Comparison of ENCODE assay signal across 8 cellular contexts in the genomic region with DNA sequence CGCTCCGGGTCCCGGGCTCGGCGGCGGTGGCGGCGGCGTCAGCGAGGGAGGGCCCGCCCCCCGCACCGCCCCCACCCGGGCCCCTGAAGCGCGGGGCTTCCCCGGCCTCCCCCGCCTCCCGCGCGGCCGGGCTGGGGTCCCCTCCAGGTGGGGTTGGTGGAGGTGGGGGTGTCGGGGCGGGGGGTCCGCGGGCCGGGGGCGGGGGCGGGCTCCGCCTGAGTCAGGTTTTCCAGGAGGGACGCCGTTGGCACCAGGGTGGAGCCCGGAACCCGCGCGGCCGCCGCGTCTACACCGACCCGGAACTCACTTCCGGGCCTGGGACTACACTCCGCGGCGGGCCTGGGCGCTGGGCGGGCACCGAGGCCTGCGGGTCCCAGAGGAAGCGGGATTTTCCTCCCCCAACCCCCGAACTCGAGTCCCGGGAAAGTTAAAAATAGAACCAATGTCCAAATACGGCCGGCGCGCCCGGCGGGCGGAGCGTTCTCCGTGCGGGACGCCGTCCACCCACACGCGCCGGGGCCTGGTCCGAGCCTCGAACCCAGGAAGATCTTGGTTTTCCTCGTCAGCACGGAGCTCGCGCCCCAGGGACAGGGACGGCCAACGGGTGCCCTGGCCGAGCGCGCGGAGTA. TPM values are rescaled to one million over a fixed set of nuclear protein-coding genes. Genes with fewer than 3 reads are reported as not detected.
A peak's percentile ranks its signal among the peaks of the same experiment; 100 is the strongest.
DNase-seq lines count a peak whose midpoint lies in the region; ATAC-seq and TF ChIP-seq lines count a peak whose summit lies in the region.

No MANE protein-coding gene starts in this region.

- TF ChIP-seq CTCF in KMS-11 (conservative IDR thresholded peaks at IDR 0.05; ENCODE audit: low read depth, low read length) (no peak), mesothelial cell of epicardium (IDR thresholded peaks at IDR 0.05; ENCODE audit: unreplicated experiment) (no peak)

- H3K9me3 ChIP-seq in effector memory CD4-positive, alpha-beta T cell (ENCODE audit: control insufficient read depth, low read length): no peaks in the 10 kb centered on the region

- POLR2A ChIA-PET in activated CD4-positive, alpha-beta memory T cell treated with anti-CD3 and anti-CD28 coated beads, Interleukin-2, amount 10 ng/mL, durations not matched to agents 7 days and 5 days (lab: Charles Lee): interaction anchor here (3.9 kb wide), 1 partner anchor 30 kb away, joined by 34 read pairs; the partner anchor contains the start of gene INPP5K

- H3K4me3 Mint-ChIP-seq in activated CD4-positive, alpha-beta memory T cell treated with anti-CD3 and anti-CD28 coated beads, Interleukin-2, amount 10 ng/mL, durations not matched to agents 7 days and 5 days: peak overlapping the region; percentile 73
- H3K4me3 Mint-ChIP-seq in mesothelial cell of epicardium: peak overlapping the region; percentile 68
- peak overlapping the region; percentile 70 to 88 for H3K4me3 Mint-ChIP-seq in stimulated activated naive CD8-positive, alpha-beta T cell treated with anti-CD3 and anti-CD28 coated beads, Interleukin-15, amount 100 ng/mL, for 72 hours

- H2AFZ ChIP-seq in KMS-11 (ENCODE audit: low read depth): peak overlapping the region; percentile 52

- ATAC-seq in stimulated activated naive CD8-positive, alpha-beta T cell treated with anti-CD3 and anti-CD28 coated beads, Interleukin-15, amount 100 ng/mL, for 72 hours: peak; percentile 57
- no peak for ATAC-seq in GM18517 (IDR thresholded peaks at IDR 0.05; ENCODE audit: unreplicated experiment)

- no peaks in the 10 kb centered on the region for H3K27me3 ChIP-seq in KMS-11 (ENCODE audit: insufficient read depth, low read depth)
- H3K27me3 ChIP-seq in effector memory CD4-positive, alpha-beta T cell (replicated peaks; ENCODE audit: control insufficient read depth, insufficient read depth, low read length, poor library complexity, severe bottlenecking): no peaks in the 10 kb centered on the region

- peak overlapping the region; percentile 89 for H3K27ac ChIP-seq in KMS-11
- H3K27ac ChIP-seq in effector memory CD4-positive, alpha-beta T cell (ENCODE audit: insufficient read depth, low read length, poor library complexity, severe bottlenecking): peak overlapping the region; percentile 88

- no peaks in the 10 kb centered on the region for H3K9me3 Mint-ChIP-seq in activated CD4-positive, alpha-beta memory T cell treated with anti-CD3 and anti-CD28 coated beads, Interleukin-2, amount 10 ng/mL, durations not matched to agents 7 days and 5 days
- H3K9me3 Mint-ChIP-seq in mesothelial cell of epicardium: no peaks in the 10 kb centered on the region
- no peaks in the 10 kb centered on the region for H3K9me3 Mint-ChIP-seq in stimulated activated naive CD8-positive, alpha-beta T cell treated with anti-CD3 and anti-CD28 coated beads, Interleukin-15, amount 100 ng/mL, for 72 hours

- DNase-seq in DMS 273 (lab: John Stamatoyannopoulos, UW; ENCODE audit: unreplicated experiment) (peak; percentile 54), DMS 273 treated with DMSO at 0.1 percent for 48 hours (lab: John Stamatoyannopoulos, UW) (no peak), mesothelial cell of epicardium (ENCODE audit: low spot score in 2 of 2, unreplicated experiment in 2 of 2) (peak in 1 of 2 experiments; percentile 69)
- peak; percentile 70 for DNase-seq in activated CD4-positive, alpha-beta memory T cell treated with anti-CD3 and anti-CD28 coated beads, Interleukin-2, amount 10 ng/mL, durations not matched to agents 7 days and 5 days
- peak; percentile 61 to 68 (median 63) for DNase-seq in effector memory CD4-positive, alpha-beta T cell
- peak; percentile 64 to 66 for DNase-seq in stimulated activated naive CD8-positive, alpha-beta T cell treated with anti-CD3 and anti-CD28 coated beads, Interleukin-15, amount 100 ng/mL, for 72 hours

- no peaks in the 10 kb centered on the region for H3K27me3 Mint-ChIP-seq in activated CD4-positive, alpha-beta memory T cell treated with anti-CD3 and anti-CD28 coated beads, Interleukin-2, amount 10 ng/mL, durations not matched to agents 7 days and 5 days
- H3K27me3 Mint-ChIP-seq in mesothelial cell of epicardium (ENCODE audit: low read depth): no peaks in the 10 kb centered on the region
- H3K27me3 Mint-ChIP-seq in stimulated activated naive CD8-positive, alpha-beta T cell treated with anti-CD3 and anti-CD28 coated beads, Interleukin-15, amount 100 ng/mL, for 72 hours: no peaks in the 10 kb centered on the region

- H4K20me1 ChIP-seq in KMS-11 (ENCODE audit: insufficient read depth): no peaks in the 10 kb centered on the region

- peak overlapping the region; percentile 55; the same call in 1 of the 2 replicates for H3K9ac ChIP-seq in KMS-11

- no peak overlapping the region for H3K27ac Mint-ChIP-seq in activated CD4-positive, alpha-beta memory T cell treated with anti-CD3 and anti-CD28 coated beads, Interleukin-2, amount 10 ng/mL, durations not matched to agents 7 days and 5 days
- no peak overlapping the region for H3K27ac Mint-ChIP-seq in mesothelial cell of epicardium
- H3K27ac Mint-ChIP-seq in stimulated activated naive CD8-positive, alpha-beta T cell treated with anti-CD3 and anti-CD28 coated beads, Interleukin-15, amount 100 ng/mL, for 72 hours: no peak overlapping the region

- no peaks in the 10 kb centered on the region for H3K36me3 ChIP-seq in KMS-11 (ENCODE audit: insufficient read depth)
- H3K36me3 ChIP-seq in effector memory CD4-positive, alpha-beta T cell (ENCODE audit: control insufficient read depth, insufficient read depth, low read length): peaks cover 7% of the 10 kb centered on the region

- CTCF ChIA-PET in activated CD4-positive, alpha-beta memory T cell treated with anti-CD3 and anti-CD28 coated beads, Interleukin-2, amount 10 ng/mL, durations not matched to agents 7 days and 5 days (lab: Charles Lee): no interaction called here

- no peak overlapping the region for H3K4me3 ChIP-seq in KMS-11 (IDR thresholded peaks at IDR 0.05; ENCODE audit: insufficient read depth, low read depth, low read length)
- peak overlapping the region; percentile 62 for H3K4me3 ChIP-seq in effector memory CD4-positive, alpha-beta T cell (ENCODE audit: insufficient read depth, low read depth, low read length, poor library complexity, severe bottlenecking)

- H3K4me1 Mint-ChIP-seq in activated CD4-positive, alpha-beta memory T cell treated with anti-CD3 and anti-CD28 coated beads, Interleukin-2, amount 10 ng/mL, durations not matched to agents 7 days and 5 days: peaks cover 43% of the 10 kb centered on the region
- H3K4me1 Mint-ChIP-seq in mesothelial cell of epicardium: peaks cover 31% of the 10 kb centered on the region
- H3K4me1 Mint-ChIP-seq in stimulated activated naive CD8-positive, alpha-beta T cell treated with anti-CD3 and anti-CD28 coated beads, Interleukin-15, amount 100 ng/mL, for 72 hours: peaks cover 43% of the 10 kb centered on the region

- H3K36me3 Mint-ChIP-seq in activated CD4-positive, alpha-beta memory T cell treated with anti-CD3 and anti-CD28 coated beads, Interleukin-2, amount 10 ng/mL, durations not matched to agents 7 days and 5 days (ENCODE audit: low read depth): peaks cover 24% of the 10 kb centered on the region
- H3K36me3 Mint-ChIP-seq in mesothelial cell of epicardium: peaks cover 17% of the 10 kb centered on the region

- H3K79me2 ChIP-seq in KMS-11 (ENCODE audit: insufficient read depth, low read depth): no peaks in the 10 kb centered on the region

- peak overlapping the region; percentile 74; the same call in 1 of the 2 replicates for H3K4me2 ChIP-seq in KMS-11

- peaks cover 26% of the 10 kb centered on the region for H3K4me1 ChIP-seq in KMS-11 (ENCODE audit: low read depth, poor library complexity, severe bottlenecking)
- peaks cover 35% of the 10 kb centered on the region for H3K4me1 ChIP-seq in effector memory CD4-positive, alpha-beta T cell (ENCODE audit: control insufficient read depth, insufficient read depth, low read length, poor library complexity, severe bottlenecking)

RNA-seq across cellular contexts. Expression of gene MYO1C, which starts 6.6 kb away (rescaled TPM):
- total RNA-seq in activated CD4-positive, alpha-beta memory T cell treated with anti-CD3 and anti-CD28 coated beads, Interleukin-2, amount 10 ng/mL, durations not matched to agents 7 days and 5 days: 10 to 100 TPM; 59.3 to 64.8 TPM
- total RNA-seq in mesothelial cell of epicardium: 144 to 149 TPM (median 147 TPM) in 3 replicates

RNA-seq across cellular contexts. Expression of gene CRK, which starts 29.8 kb away (rescaled TPM):
- 10 to 100 TPM; 19.9 to 21.9 TPM for total RNA-seq in activated CD4-positive, alpha-beta memory T cell treated with anti-CD3 and anti-CD28 coated beads, Interleukin-2, amount 10 ng/mL, durations not matched to agents 7 days and 5 days
- 38.2 to 41.9 TPM (median 41.3 TPM) in 3 replicates for total RNA-seq in mesothelial cell of epicardium

RNA-seq across cellular contexts. Expression of gene INPP5K, which starts 30.6 kb away (rescaled TPM):
- total RNA-seq in activated CD4-positive, alpha-beta memory T cell treated with anti-CD3 and anti-CD28 coated beads, Interleukin-2, amount 10 ng/mL, durations not matched to agents 7 days and 5 days: 10 to 100 TPM; 52.4 to 58.1 TPM
- 22.4 to 23.5 TPM (median 22.5 TPM) in 3 replicates for total RNA-seq in mesothelial cell of epicardium
